In genomic region chr6:166830891-166831363, GRCh38 we compare ENCODE assay signal across 13 cellular contexts.
A peak's percentile ranks its signal among the peaks of the same experiment; 100 is the strongest.
DNase-seq lines count a peak whose midpoint lies in the region; ATAC-seq, FAIRE-seq and TF ChIP-seq lines count a peak whose summit lies in the region.
"Had no signal": no experiment of that assay in that cellular context is flagged by ENCODE, and none has a peak within 500 bp of the region (broad histone marks: within the 10 kb centered on the region; RNA-seq: fewer than 3 reads in every experiment).

No MANE protein-coding gene starts in this region.

- H4K20me1 ChIP-seq in K562 (replicated peaks; ENCODE audit: control insufficient read depth, insufficient read depth, low read length) = no peaks in the 10 kb centered on the region

- no peak overlapping the region for H2AFZ ChIP-seq in K562 (ENCODE audit: low read depth, low read length)

- CTCF ChIA-PET in K562 (lab: Yijun Ruan, JAX; ENCODE audit: low intra/inter-chr PET ratio) = no interaction called here

- no peak for FAIRE-seq in K562 (lab: Jason Lieb, UNC)

- H3K79me2 ChIP-seq in K562 (ENCODE audit: control insufficient read depth, insufficient read depth, low read length) = no peaks in the 10 kb centered on the region

- H3K27me3 ChIP-seq in K562 (ENCODE audit: control insufficient read depth in 2 of 2, insufficient read depth in 2 of 2, low read length in 2 of 2) (no peaks in the 10 kb centered on the region; a peak in 2 of 5 replicates), left ventricle myocardium inferior (ENCODE audit: low read depth) (peaks cover 9% of the 10 kb centered on the region)
- H3K27me3 ChIP-seq: esophagus muscularis mucosa, testis had no signal

- H3K9ac ChIP-seq in K562 (ENCODE audit: insufficient read depth in 1 of 2, low read depth in 2 of 2, low read length in 2 of 2) = no peak overlapping the region

- no peak for TF ChIP-seq CTCF in K562 (IDR thresholded peaks at IDR 0.05 in 2 of 3, conservative IDR thresholded peaks at IDR 0.05 in 1 of 3; ENCODE audit: insufficient read depth in 2 of 3, low read depth in 1 of 3, low read length in 3 of 3)
- TF ChIP-seq CTCF in left ventricle myocardium inferior (IDR thresholded peaks at IDR 0.05; ENCODE audit: borderline replicate concordance) = no peak

- POLR2A ChIA-PET in K562 (lab: Yijun Ruan, JAX) = no interaction called here

- TF ChIP-seq POLR2A in K562 (conservative IDR thresholded peaks at IDR 0.05) = no peak

- H3K9me1 ChIP-seq in K562 (ENCODE audit: control insufficient read depth, insufficient read depth, low read length) = no peaks in the 10 kb centered on the region

- H3K27ac ChIP-seq in K562 (ENCODE audit: extremely low read depth, low read depth, low read length) = no peak overlapping the region
- H3K27ac ChIP-seq in left ventricle myocardium inferior (replicated peaks) = no peak overlapping the region
- H3K27ac ChIP-seq: esophagus muscularis mucosa, RWPE1, testis had no signal

- TF ChIP-seq RAD21 in K562 (CRISPR knock-in tag; conservative IDR thresholded peaks at IDR 0.05 in 1 of 2, IDR thresholded peaks at IDR 0.05 in 1 of 2) = no peak

- H3K4me1 ChIP-seq in K562 (replicated peaks in 1 of 2; ENCODE audit: control insufficient read depth in 2 of 2, insufficient read depth in 2 of 2, low read length in 2 of 2) = no peaks in the 10 kb centered on the region
- peaks cover 2% of the 10 kb centered on the region for H3K4me1 ChIP-seq in left ventricle myocardium inferior
- H3K4me1 ChIP-seq: testis had no signal

- H3K4me3 ChIP-seq in K562 (no peak overlapping the region), left ventricle myocardium inferior (no peak overlapping the region)
- H3K4me3 ChIP-seq: esophagus muscularis mucosa, testis had no signal

- ATAC-seq in GM19023 (IDR thresholded peaks at IDR 0.05; ENCODE audit: unreplicated experiment) (peak; percentile 39), GM21526 (IDR thresholded peaks at IDR 0.05; ENCODE audit: low FRiP score, unreplicated experiment) (peak; percentile 24), HG03045 (IDR thresholded peaks at IDR 0.05; ENCODE audit: unreplicated experiment) (peak; percentile 22), K562 (no peak)
- ATAC-seq: HCT116 had no signal

- DNase-seq in K562 (ENCODE audit: extremely low read depth in 1 of 4, low spot score in 3 of 4) = no peak
- DNase-seq in left ventricle myocardium inferior = no peak
- no peak for DNase-seq in iPS-NIHi7 (ENCODE audit: extremely low spot score)
- DNase-seq in superior temporal gyrus (ENCODE audit: extremely low spot score) = no peak
- DNase-seq in NCI-H748 (lab: John Stamatoyannopoulos, UW; ENCODE audit: unreplicated experiment) = no peak
- DNase-seq: C1 segment of cervical spinal cord, testis had no signal

- in situ Hi-C loops in K562 (cut with MboI) = no loop called here

- H3K4me2 ChIP-seq in K562 (ENCODE audit: insufficient read depth, low read length) = no peak overlapping the region

- 24% methylated on average over 10 of the region's 10 CpGs for WGBS in K562 (ENCODE audit: insufficient coverage, low coverage, missing lambda C conversion rate)

- intact Hi-C loops in K562 (cut with micrococcal nuclease) = no loop called here
- intact Hi-C loops in left ventricle myocardium inferior (cut with micrococcal nuclease) = no loop called here

- TF ChIP-seq EP300 in K562 (IDR thresholded peaks at IDR 0.05; ENCODE audit: low read length) = no peak

- H3K9me3 ChIP-seq in K562 (replicated peaks; ENCODE audit: control insufficient read depth, insufficient read depth, low read depth, low read length) (no peaks in the 10 kb centered on the region), left ventricle myocardium inferior (replicated peaks) (peaks cover 4% of the 10 kb centered on the region)
- H3K9me3 ChIP-seq: esophagus muscularis mucosa, testis had no signal

- no TSS peak for BruUV-seq in K562 (replicated peaks; lab: Mats Ljungman, UMichigan)

- H3K36me3 ChIP-seq in K562 (ENCODE audit: control insufficient read depth, insufficient read depth, low read length) = no peaks in the 10 kb centered on the region
- H3K36me3 ChIP-seq in left ventricle myocardium inferior = no peaks in the 10 kb centered on the region
- H3K36me3 ChIP-seq: esophagus muscularis mucosa had no signal

TF ChIP-seq in K562, 482 proteins besides CTCF, POLR2A, EP300 and RAD21:
- TF ChIP-seq USF1 (CRISPR knock-in tag; IDR thresholded peaks at IDR 0.05) = 0 out of 2 replicates have a peak, but pooled peaks have one; percentile 4
- no peak for TF ChIP-seq HDAC8 (tag; IDR thresholded peaks at IDR 0.05)
TF ChIP-seq in K562: peak in this region for 1.
